23 cellular contexts compared by ENCODE assay signal in the genomic region with DNA sequence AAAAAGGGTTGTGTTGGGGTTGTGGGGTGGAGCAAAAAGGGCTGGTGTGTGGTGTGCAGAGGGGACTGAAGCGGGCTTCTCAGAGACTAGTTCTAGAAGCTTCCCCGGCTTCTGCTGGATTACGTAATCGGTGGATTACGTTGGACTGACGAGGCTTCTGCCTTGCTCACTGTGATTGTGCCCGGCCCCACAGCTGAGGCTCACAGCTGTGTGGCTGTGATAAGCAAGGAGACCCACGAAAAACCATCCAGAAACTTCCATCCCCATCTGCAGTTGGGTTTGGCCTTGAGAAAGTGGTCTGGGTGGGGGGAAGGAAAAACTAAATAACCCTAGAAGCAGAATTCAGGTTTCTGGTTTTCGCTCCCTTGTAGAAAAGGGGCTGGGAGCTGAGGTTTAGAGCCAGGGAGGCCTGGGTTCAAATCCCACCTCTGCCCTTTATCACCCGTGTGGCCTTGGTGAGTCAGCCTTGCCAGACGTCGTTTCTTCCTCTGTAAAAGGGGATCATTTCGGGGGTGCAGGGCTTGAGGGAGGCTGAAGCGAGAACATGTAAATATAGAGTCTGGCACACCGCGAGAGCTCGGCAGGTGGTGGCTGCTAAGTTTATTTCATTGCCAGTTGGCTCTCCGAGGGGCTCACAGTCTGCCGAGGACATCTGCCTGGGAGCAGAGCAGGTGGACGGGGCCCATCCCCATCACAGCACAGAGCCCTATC. TPM values are rescaled to one million over a fixed set of nuclear protein-coding genes. Genes with fewer than 3 reads are reported as not detected.
A peak's percentile ranks its signal among the peaks of the same experiment; 100 is the strongest.
DNase-seq lines count a peak whose midpoint lies in the region; ATAC-seq and TF ChIP-seq lines count a peak whose summit lies in the region.
"Had no signal": no experiment of that assay in that cellular context is flagged by ENCODE, and none has a peak within 500 bp of the region (broad histone marks: within the 10 kb centered on the region; RNA-seq: fewer than 3 reads in every experiment).

No MANE protein-coding gene starts in this region.

- no peak for TF ChIP-seq CTCF in MCF 10A (IDR thresholded peaks at IDR 0.05; ENCODE audit: unreplicated experiment)
- TF ChIP-seq CTCF in mammary epithelial cell (conservative IDR thresholded peaks at IDR 0.05 in 1 of 2, IDR thresholded peaks at IDR 0.05 in 1 of 2; ENCODE audit: extremely low read depth in 1 of 2, insufficient read depth in 1 of 2, low read depth in 1 of 2, low read length in 2 of 2), result no peak
- no peak for TF ChIP-seq CTCF in fibroblast of mammary gland (conservative IDR thresholded peaks at IDR 0.05; ENCODE audit: control insufficient read depth, insufficient read depth, low read depth, low read length)

- no peak overlapping the region for H3K9ac ChIP-seq in mammary epithelial cell (ENCODE audit: insufficient read depth, low read length)
- H3K9ac ChIP-seq in mesenchymal stem cell (ENCODE audit: low read length), result no peak overlapping the region

- no peak overlapping the region for H2BK120ac ChIP-seq in mesenchymal stem cell (ENCODE audit: low read depth, low read length)

- no peaks in the 10 kb centered on the region for H4K20me1 ChIP-seq in mammary epithelial cell (ENCODE audit: insufficient read depth, low read length)

- dilution Hi-C loops in mammary epithelial cell (cut with HindIII; ENCODE audit: low sequenced_read_pairs), result loop anchor here (10.0 kb wide), 1 partner anchor 326 kb away; no protein-coding TSS in a partner anchor

- DNase-seq in MCF 10A (ENCODE audit: unreplicated experiment), result peak; percentile 6
- DNase-seq in mammary epithelial cell, result no peak
- peak; percentile 57 for DNase-seq in NCI-H82 treated with DMSO at 0.1 percent for 48 hours (lab: John Stamatoyannopoulos, UW; ENCODE audit: unreplicated experiment)
- DNase-seq in fibroblast of mammary gland (ENCODE audit: low read depth), result peak; percentile 4
- no peak for DNase-seq in substantia nigra (lab: John Stamatoyannopoulos, UW)
- no peak for DNase-seq in T-helper 2 cell
- no peak for DNase-seq in mesenchymal stem cell
- DNase-seq: activated CD8-positive, alpha-beta memory T cell treated with anti-CD3 and anti-CD28 coated beads, Interleukin-2, amount 50 U/mL, for 48 hours; activated naive CD8-positive, alpha-beta T cell treated with anti-CD3 and anti-CD28 coated beads for 36 hours; DND-41; effector CD8-positive, alpha-beta T cell; esophagus squamous epithelium; Kasumi-1; naive B cell; NCI-H2107; stimulated activated naive CD8-positive, alpha-beta T cell treated with anti-CD3 and anti-CD28 coated beads, Interleukin-15, amount 100 ng/mL, for 72 hours; T-helper 17 cell; transverse colon had no signal

- intact Hi-C loops in MCF 10A (cut with micrococcal nuclease) (no loop called here), mammary epithelial cell (cut with micrococcal nuclease) (no loop called here)

- no peaks in the 10 kb centered on the region for H3K79me2 ChIP-seq in mammary epithelial cell (ENCODE audit: insufficient read depth, low read length)

- H2BK12ac ChIP-seq in mesenchymal stem cell (ENCODE audit: low read length in 2 of 2), result no peak overlapping the region

- CTCF ChIA-PET in MCF 10A (lab: Yijun Ruan, JAX), result interaction anchor here (0.6 kb wide), 1 partner anchor 258 kb away, joined by 3 read pairs; no protein-coding TSS in a partner anchor
- CTCF ChIA-PET in mammary epithelial cell (lab: Charles Lee; ENCODE audit: low non-redundant PET), result no interaction called here

- H3K18ac ChIP-seq in mesenchymal stem cell (ENCODE audit: low read depth in 1 of 2, low read length in 2 of 2), result no peak overlapping the region

- H2AFZ ChIP-seq in mammary epithelial cell (ENCODE audit: low read depth, low read length) (no peak overlapping the region), mesenchymal stem cell (ENCODE audit: low read depth, low read length) (no peak overlapping the region)

- no peak overlapping the region for H4K8ac ChIP-seq in mesenchymal stem cell (ENCODE audit: low read length)

- H2BK15ac ChIP-seq in mesenchymal stem cell (ENCODE audit: low read depth, poor library complexity, severe bottlenecking), result no peak overlapping the region

- no peak overlapping the region for H4K91ac ChIP-seq in mesenchymal stem cell (ENCODE audit: low read length)

- H2AK5ac ChIP-seq in mesenchymal stem cell (ENCODE audit: low read length, severe bottlenecking), result no peak overlapping the region

- WGBS in mammary epithelial cell (ENCODE audit: low coverage, missing lambda C conversion rate), result 69% methylated on average over 7 of the region's 20 CpGs
- 74% methylated on average over 19 of the region's 20 CpGs for WGBS in mesenchymal stem cell

- H3K27me3 Mint-ChIP-seq in MCF 10A (ENCODE audit: insufficient read depth, unreplicated experiment), result peaks cover 67% of the 10 kb centered on the region
- H3K27me3 Mint-ChIP-seq: activated naive CD8-positive, alpha-beta T cell treated with anti-CD3 and anti-CD28 coated beads for 36 hours had no signal

- H3K14ac ChIP-seq in mesenchymal stem cell (ENCODE audit: low read length in 2 of 2), result no peak overlapping the region

- H2BK5ac ChIP-seq in mesenchymal stem cell (ENCODE audit: low read depth, low read length, poor library complexity, severe bottlenecking), result no peak overlapping the region

- no peak overlapping the region for H3K4ac ChIP-seq in mesenchymal stem cell (ENCODE audit: low read depth in 1 of 2, low read length in 2 of 2)

- no peak for ATAC-seq in HG02588 (IDR thresholded peaks at IDR 0.05; ENCODE audit: unreplicated experiment)
- ATAC-seq: A549; Panc1; stimulated activated naive CD8-positive, alpha-beta T cell treated with anti-CD3 and anti-CD28 coated beads, Interleukin-15, amount 100 ng/mL, for 72 hours; T-helper 17 cell had no signal

- no peaks in the 10 kb centered on the region for H3K27me3 ChIP-seq in mammary epithelial cell (ENCODE audit: insufficient read depth, low read length)
- H3K27me3 ChIP-seq in mesenchymal stem cell (ENCODE audit: control insufficient read depth in 1 of 2, insufficient read depth in 1 of 2, low read length in 2 of 2), result peaks cover 7 to 80% of the 10 kb centered on the region in 2 experiments
- H3K27me3 ChIP-seq: right atrium auricular region had no signal

- no peak overlapping the region for H3K27ac Mint-ChIP-seq in MCF 10A (ENCODE audit: low read depth, unreplicated experiment)
- H3K27ac Mint-ChIP-seq: activated naive CD8-positive, alpha-beta T cell treated with anti-CD3 and anti-CD28 coated beads for 36 hours; B cell; stimulated activated naive CD8-positive, alpha-beta T cell treated with anti-CD3 and anti-CD28 coated beads, Interleukin-15, amount 100 ng/mL, for 72 hours; T-helper 17 cell had no signal

- H3K27ac ChIP-seq in mammary epithelial cell (ENCODE audit: insufficient read depth, low read depth, low read length) (no peak overlapping the region), substantia nigra (ENCODE audit: low read depth, low read length, poor library complexity, severe bottlenecking) (no peak overlapping the region), mesenchymal stem cell (ENCODE audit: low read length, poor library complexity, severe bottlenecking) (no peak overlapping the region)
- H3K27ac ChIP-seq: A549, esophagus squamous epithelium, right atrium auricular region, transverse colon had no signal

- POLR2A ChIA-PET in MCF 10A (lab: Yijun Ruan, JAX), result no interaction called here

- no peaks in the 10 kb centered on the region for H3K36me3 ChIP-seq in mammary epithelial cell (ENCODE audit: insufficient read depth, low read length)
- no peaks in the 10 kb centered on the region for H3K36me3 ChIP-seq in mesenchymal stem cell (ENCODE audit: control insufficient read depth in 1 of 2, insufficient read depth in 2 of 2, low read depth in 1 of 2, low read length in 2 of 2)
- H3K36me3 ChIP-seq: esophagus squamous epithelium, right atrium auricular region, transverse colon had no signal

- H3K36me3 Mint-ChIP-seq in MCF 10A (ENCODE audit: insufficient read depth, unreplicated experiment), result no peaks in the 10 kb centered on the region
- H3K36me3 Mint-ChIP-seq: activated naive CD8-positive, alpha-beta T cell treated with anti-CD3 and anti-CD28 coated beads for 36 hours; naive B cell had no signal

- H3K9me3 Mint-ChIP-seq in MCF 10A (ENCODE audit: unreplicated experiment), result no peaks in the 10 kb centered on the region
- H3K9me3 Mint-ChIP-seq: activated naive CD8-positive, alpha-beta T cell treated with anti-CD3 and anti-CD28 coated beads for 36 hours; naive B cell; stimulated activated naive CD8-positive, alpha-beta T cell treated with anti-CD3 and anti-CD28 coated beads, Interleukin-15, amount 100 ng/mL, for 72 hours had no signal

- no TSS peak for BruUV-seq in MCF 10A (replicated peaks; lab: Mats Ljungman, UMichigan)
- no TSS peak for BruUV-seq in mammary epithelial cell (replicated peaks; lab: Mats Ljungman, UMichigan)

- H3K9me3 ChIP-seq in mammary epithelial cell (replicated peaks; ENCODE audit: insufficient read depth, low read length), result no peaks in the 10 kb centered on the region
- no peaks in the 10 kb centered on the region for H3K9me3 ChIP-seq in mesenchymal stem cell (ENCODE audit: control insufficient read depth, low read length)
- H3K9me3 ChIP-seq: A549, esophagus squamous epithelium, right atrium auricular region, transverse colon had no signal

- H3K4me3 ChIP-seq in mammary epithelial cell (replicated peaks in 1 of 3; ENCODE audit: insufficient read depth in 1 of 3, low read depth in 2 of 3, low read length in 3 of 3) (no peak overlapping the region), fibroblast of mammary gland (ENCODE audit: control insufficient read depth, low read depth, low read length) (no peak overlapping the region), mesenchymal stem cell (ENCODE audit: insufficient read depth in 1 of 2, low read depth in 1 of 2, low read length in 2 of 2) (no peak overlapping the region)
- H3K4me3 ChIP-seq: A549, esophagus squamous epithelium, right atrium auricular region, transverse colon had no signal

- in situ Hi-C loops in mammary epithelial cell (cut with MboI; ENCODE audit: low sequenced_read_pairs in 2 of 2), result no loop called here

- H3K79me1 ChIP-seq in mesenchymal stem cell (replicated peaks; ENCODE audit: low read length, poor library complexity, severe bottlenecking), result no peaks in the 10 kb centered on the region

- H3K4me1 Mint-ChIP-seq in MCF 10A (ENCODE audit: insufficient read depth, unreplicated experiment), result no peaks in the 10 kb centered on the region
- H3K4me1 Mint-ChIP-seq: activated naive CD8-positive, alpha-beta T cell treated with anti-CD3 and anti-CD28 coated beads for 36 hours; B cell; stimulated activated naive CD8-positive, alpha-beta T cell treated with anti-CD3 and anti-CD28 coated beads, Interleukin-15, amount 100 ng/mL, for 72 hours had no signal

- H3K4me3 Mint-ChIP-seq in MCF 10A (ENCODE audit: unreplicated experiment), result no peak overlapping the region
- H3K4me3 Mint-ChIP-seq: activated naive CD8-positive, alpha-beta T cell treated with anti-CD3 and anti-CD28 coated beads for 36 hours; B cell; naive B cell; stimulated activated naive CD8-positive, alpha-beta T cell treated with anti-CD3 and anti-CD28 coated beads, Interleukin-15, amount 100 ng/mL, for 72 hours; T-helper 17 cell had no signal

- no peak overlapping the region for H3K4me2 ChIP-seq in mammary epithelial cell (ENCODE audit: insufficient read depth, low read depth, low read length)
- H3K4me2 ChIP-seq in mesenchymal stem cell (ENCODE audit: low read length, poor library complexity, severe bottlenecking), result no peak overlapping the region
- H3K4me2 ChIP-seq: A549 had no signal

- no peak overlapping the region for H3K23ac ChIP-seq in mesenchymal stem cell (ENCODE audit: low read length in 2 of 2)

- H3K4me1 ChIP-seq in mammary epithelial cell (ENCODE audit: insufficient read depth, low read length) (no peaks in the 10 kb centered on the region), mesenchymal stem cell (ENCODE audit: control insufficient read depth, insufficient read depth, low read depth, low read length) (no peaks in the 10 kb centered on the region)
- H3K4me1 ChIP-seq: A549, esophagus squamous epithelium, right atrium auricular region, transverse colon had no signal

RNA-seq across cellular contexts. Expression of gene DISP3, which starts 30.4 kb away (rescaled TPM):
- 0.09 and 0.17 TPM in 2 replicates for total RNA-seq in MCF 10A (2022)
- total RNA-seq in mammary epithelial cell, result under 1 TPM; under 0.01 to 0.14 TPM
- 0.01 TPM for polyA plus RNA-seq in mammary epithelial cell
- polyA minus RNA-seq in mammary epithelial cell, result not detected
- 0.01 TPM for polyA plus RNA-seq in mesenchymal stem cell (2013, experiment 1 of 2)
- 0.03 TPM for polyA plus RNA-seq in mesenchymal stem cell (2013, experiment 2 of 2)

Comparison
In these comparisons a context has a peak if more than half of its experiments do, and no peak if none do; other contexts are left out.
1. DNase-seq: peak in MCF 10A (single experiment), NCI-H82 treated with DMSO at 0.1 percent for 48 hours (single experiment) and fibroblast of mammary gland (single experiment); none in mammary epithelial cell (single experiment), substantia nigra (0 of 49), T-helper 2 cell (0 of 5) and mesenchymal stem cell (single experiment).